Comparison of ENCODE assay signal across 25 cellular contexts in genomic region chr22:49042066-49042465, GRCh38.
"Had no signal": no experiment of that assay in that cellular context is flagged by ENCODE, and none has a peak within 500 bp of the region (broad histone marks: within the 10 kb centered on the region; RNA-seq: fewer than 3 reads in every experiment).

No MANE protein-coding gene starts in this region.

- H3K4me1 Mint-ChIP-seq: immature natural killer cell; memory B cell; natural killer cell; stimulated activated naive CD8-positive, alpha-beta T cell treated with anti-CD3 and anti-CD28 coated beads, Interleukin-15, amount 100 ng/mL, for 72 hours had no signal

- H3K27me3 Mint-ChIP-seq: memory B cell; stimulated activated naive CD8-positive, alpha-beta T cell treated with anti-CD3 and anti-CD28 coated beads, Interleukin-15, amount 100 ng/mL, for 72 hours had no signal

- H3K4me1 ChIP-seq: pancreas, suprapubic skin, transverse colon, upper lobe of right lung, uterus had no signal

- H3K4me3 ChIP-seq: dorsolateral prefrontal cortex, lung, pancreas, right lobe of liver, smooth muscle cell, suprapubic skin, transverse colon, upper lobe of right lung, uterus had no signal

- H3K36me3 ChIP-seq: pancreas, right lobe of liver, suprapubic skin, transverse colon, upper lobe of right lung, uterus had no signal

- H3K4me2 ChIP-seq: smooth muscle cell had no signal

- H3K9me3 Mint-ChIP-seq: immature natural killer cell; stimulated activated naive CD8-positive, alpha-beta T cell treated with anti-CD3 and anti-CD28 coated beads, Interleukin-15, amount 100 ng/mL, for 72 hours had no signal

- FAIRE-seq: frontal cortex, pancreas had no signal

- H3K27ac Mint-ChIP-seq: immature natural killer cell, memory B cell, natural killer cell, progenitor cell of endocrine pancreas had no signal

- H3K36me3 Mint-ChIP-seq: immature natural killer cell, natural killer cell had no signal

- H3K9me3 ChIP-seq: pancreas, right lobe of liver, suprapubic skin, transverse colon, upper lobe of right lung, uterus had no signal

- ATAC-seq: natural killer cell; pancreas; right lobe of liver; stimulated activated naive CD8-positive, alpha-beta T cell treated with anti-CD3 and anti-CD28 coated beads, Interleukin-15, amount 100 ng/mL, for 72 hours; upper lobe of right lung had no signal

- H3K27ac ChIP-seq: dorsolateral prefrontal cortex, pancreas, right lobe of liver, suprapubic skin, transverse colon, upper lobe of right lung, uterus had no signal

- H3K27me3 ChIP-seq: pancreas, right lobe of liver, transverse colon, uterus had no signal

- DNase-seq: effector CD4-positive, alpha-beta T cell; hypothalamus; immature natural killer cell; islet precursor cell; kidney glomerular epithelial cell; natural killer cell; occipital lobe; pancreas; right lobe of liver; stimulated activated CD4-positive, alpha-beta T cell treated with anti-CD3 and anti-CD28 coated beads, Interleukin-12 subunit alpha, Interleukin-12 subunit beta, amount 100 ng/mL, for 4 hours; stimulated activated CD4-positive, alpha-beta T cell treated with anti-CD3 and anti-CD28 coated beads, Interleukin-1b, Interleukin-23, amount 100 ng/mL, for 48 hours; stimulated activated CD4-positive, alpha-beta T cell treated with anti-CD3 and anti-CD28 coated beads, Interleukin-4, amount 100 ng/mL, for 1 hour; stimulated activated CD8-positive, alpha-beta memory T cell treated with anti-CD3 and anti-CD28 coated beads, Interleukin-4, amount 100 ng/mL, for 48 hours; stimulated activated naive CD4-positive, alpha-beta T cell; stimulated activated naive CD8-positive, alpha-beta T cell treated with anti-CD3 and anti-CD28 coated beads, Interleukin-15, amount 100 ng/mL, for 72 hours; transverse colon; upper lobe of right lung; uterus had no signal

- H3K4me3 Mint-ChIP-seq: immature natural killer cell; memory B cell; natural killer cell; stimulated activated naive CD8-positive, alpha-beta T cell treated with anti-CD3 and anti-CD28 coated beads, Interleukin-15, amount 100 ng/mL, for 72 hours had no signal
